Comparison of ENCODE assay signal across 6 cellular contexts in genomic region chr16:89421300-89421699, GRCh38.
DNase-seq lines count a peak whose midpoint lies in the region; ATAC-seq, FAIRE-seq and TF ChIP-seq lines count a peak whose summit lies in the region.
"Not testable (repeated sequence)": the region's sequence is repeated elsewhere in the genome, so short reads cannot be mapped to it uniquely, and the experiment has no call there.

No MANE protein-coding gene starts in this region.

- FAIRE-seq in GM12878 (lab: Jason Lieb, UNC) = not testable (repeated sequence)

- TF ChIP-seq CTCF in KMS-11 (conservative IDR thresholded peaks at IDR 0.05; ENCODE audit: low read depth, low read length); GM12878 (IDR thresholded peaks at IDR 0.05 in 2 of 3, conservative IDR thresholded peaks at IDR 0.05 in 1 of 3; ENCODE audit: control insufficient read depth in 2 of 3, extremely low read depth in 1 of 3, insufficient read depth in 1 of 3, low read depth in 3 of 3, low read length in 3 of 3): not testable (repeated sequence)

- H3K27ac Mint-ChIP-seq in central memory CD8-positive, alpha-beta T cell (ENCODE audit: low read depth) = peak overlapping the region; percentile 81
- H3K27ac Mint-ChIP-seq in stimulated activated memory B cell treated with anti-CD40 and anti-IgM and Interleukin-4, amounts not matched to agents 10 μg/mL and 1 μg/mL and 100 μg/mL, for 72 hours = peak overlapping the region; percentile 69

- not testable (repeated sequence) for H3K23ac ChIP-seq in trophoblast cell (ENCODE audit: low read length)

- H4K91ac ChIP-seq in trophoblast cell (ENCODE audit: low read depth, low read length) = not testable (repeated sequence)

- POLR2A ChIA-PET in GM12878 (lab: Charles Lee) = interaction anchor here (1.1 kb wide), 1 partner anchor 53 kb away, joined by 3 read pairs; no protein-coding TSS in a partner anchor

- TF ChIP-seq POLR2A in GM12878 (IDR thresholded peaks at IDR 0.05; ENCODE audit: low read depth, low read length) = peak; percentile 59

- not testable (repeated sequence) for H2BK120ac ChIP-seq in trophoblast cell (ENCODE audit: insufficient read depth, low read length, poor library complexity)

- H4K20me1 ChIP-seq in BLaER1 treated with 17β-estradiol and CSF1 and Interleukin-3, amounts not matched to agents 10 nM and 100 nM = peaks cover 99 to 100% (median 100%) of the 10 kb centered on the region in 11 experiments
- H4K20me1 ChIP-seq in KMS-11 (ENCODE audit: insufficient read depth) (peaks cover 68% of the 10 kb centered on the region), GM12878 (ENCODE audit: control insufficient read depth, insufficient read depth) (peaks cover 16% of the 10 kb centered on the region)

- H3K27me3 Mint-ChIP-seq in central memory CD8-positive, alpha-beta T cell; stimulated activated memory B cell treated with anti-CD40 and anti-IgM and Interleukin-4, amounts not matched to agents 10 μg/mL and 1 μg/mL and 100 μg/mL, for 72 hours: not testable (repeated sequence)

- H4K12ac ChIP-seq in trophoblast cell (ENCODE audit: low read depth, low read length) = not testable (repeated sequence)

- not testable (repeated sequence) for TF ChIP-seq EP300 in GM12878 (IDR thresholded peaks at IDR 0.05; ENCODE audit: borderline replicate concordance in 1 of 2, control insufficient read depth in 1 of 2, low read depth in 2 of 2, low read length in 2 of 2)

- RAD21 ChIA-PET in GM12878 (lab: Charles Lee; ENCODE audit: unreplicated experiment) = interaction anchor here (1.5 kb wide), 1 partner anchor 56 kb away, joined by 6 read pairs; no protein-coding TSS in a partner anchor

- not testable (repeated sequence) for H3K9ac ChIP-seq in BLaER1 treated with 17β-estradiol and CSF1 and Interleukin-3, amounts not matched to agents 10 nM and 100 nM; KMS-11; GM12878 (ENCODE audit: control insufficient read depth, insufficient read depth, low read length); trophoblast cell (ENCODE audit: low read length)

- H2AK5ac ChIP-seq in trophoblast cell (ENCODE audit: low read length) = not testable (repeated sequence)

- H3K4me3 ChIP-seq in BLaER1 treated with 17β-estradiol and CSF1 and Interleukin-3, amounts not matched to agents 10 nM and 100 nM; KMS-11 (IDR thresholded peaks at IDR 0.05; ENCODE audit: insufficient read depth, low read depth, low read length); GM12878; trophoblast cell (ENCODE audit: low read depth, low read length): not testable (repeated sequence)

- H3K36me3 ChIP-seq in BLaER1 treated with 17β-estradiol and CSF1 and Interleukin-3, amounts not matched to agents 10 nM and 100 nM = peaks cover 41 to 71% (median 59%) of the 10 kb centered on the region in 11 experiments
- H3K36me3 ChIP-seq in KMS-11 (ENCODE audit: insufficient read depth); trophoblast cell (ENCODE audit: control insufficient read depth in 1 of 2, insufficient read depth in 2 of 2, low read length in 2 of 2): not testable (repeated sequence)
- peaks cover 7 to 16% of the 10 kb centered on the region in 2 experiments for H3K36me3 ChIP-seq in GM12878 (ENCODE audit: control insufficient read depth in 2 of 2, insufficient read depth in 2 of 2, low read length in 1 of 2)

- H3K9me3 Mint-ChIP-seq in central memory CD8-positive, alpha-beta T cell; stimulated activated memory B cell treated with anti-CD40 and anti-IgM and Interleukin-4, amounts not matched to agents 10 μg/mL and 1 μg/mL and 100 μg/mL, for 72 hours: not testable (repeated sequence)

- H3K27ac ChIP-seq in BLaER1 treated with 17β-estradiol and CSF1 and Interleukin-3, amounts not matched to agents 10 nM and 100 nM = peak overlapping the region in 1 of 11 experiments; percentile 74; a peak in 3 of 22 replicates
- not testable (repeated sequence) for H3K27ac ChIP-seq in KMS-11; GM12878 (ENCODE audit: control insufficient read depth, insufficient read depth); trophoblast cell (ENCODE audit: low read depth, low read length)

- SMC1A ChIA-PET in GM12878 (lab: Charles Lee; ENCODE audit: uncharacterized antibody, unreplicated experiment) = interaction anchor here (0.6 to 1.6 kb wide), 4 partner anchors 11 to 64 kb away, joined by 3 to 5 read pairs (median 4); no protein-coding TSS in a partner anchor

- H3K27me3 ChIP-seq in BLaER1 treated with 17β-estradiol and CSF1 and Interleukin-3, amounts not matched to agents 10 nM and 100 nM; KMS-11 (ENCODE audit: insufficient read depth, low read depth); GM12878 (replicated peaks in 1 of 2; ENCODE audit: control insufficient read depth in 2 of 2, insufficient read depth in 2 of 2, low read length in 1 of 2); trophoblast cell (ENCODE audit: insufficient read depth, low read length): not testable (repeated sequence)

- not testable (repeated sequence) for H2BK5ac ChIP-seq in trophoblast cell (ENCODE audit: low read depth, low read length, poor library complexity)

- not testable (repeated sequence) for TF ChIP-seq RAD21 in GM12878 (IDR thresholded peaks at IDR 0.05; ENCODE audit: insufficient read depth, low read depth, low read length)

- H3K18ac ChIP-seq in trophoblast cell (ENCODE audit: low read length) = not testable (repeated sequence)

- not testable (repeated sequence) for H2BK12ac ChIP-seq in trophoblast cell (ENCODE audit: low read length)

- in situ Hi-C loops in GM12878 (cut with MboI) = not testable (repeated sequence)

- ATAC-seq in GM12878; central memory CD8-positive, alpha-beta T cell (replicated peaks; ENCODE audit: extremely low read depth, poor library complexity, severe bottlenecking); stimulated activated memory B cell treated with anti-CD40 and anti-IgM and Interleukin-4, amounts not matched to agents 10 μg/mL and 1 μg/mL and 100 μg/mL, for 72 hours: not testable (repeated sequence)

- H3K4me1 Mint-ChIP-seq in central memory CD8-positive, alpha-beta T cell = peaks cover 68% of the 10 kb centered on the region
- peaks cover 73% of the 10 kb centered on the region for H3K4me1 Mint-ChIP-seq in stimulated activated memory B cell treated with anti-CD40 and anti-IgM and Interleukin-4, amounts not matched to agents 10 μg/mL and 1 μg/mL and 100 μg/mL, for 72 hours

- not testable (repeated sequence) for BruUV-seq in GM12878 (replicated peaks; lab: Mats Ljungman, UMichigan)

- H3K4me2 ChIP-seq in BLaER1 treated with 17β-estradiol and CSF1 and Interleukin-3, amounts not matched to agents 10 nM and 100 nM = peak overlapping the region in 7 of 11 experiments; percentile 74 to 98 (median 94); a peak in 8 of 22 replicates
- peak overlapping the region; percentile 45; the same call in 1 of the 2 replicates for H3K4me2 ChIP-seq in KMS-11
- H3K4me2 ChIP-seq in GM12878 (ENCODE audit: control insufficient read depth, insufficient read depth); trophoblast cell (ENCODE audit: low read length): not testable (repeated sequence)

- intact Hi-C loops in GM12878 (cut with micrococcal nuclease; ENCODE audit: unreplicated experiment) = not testable (repeated sequence)

- not testable (repeated sequence) for DNase-seq in GM12878 (ENCODE audit: low read depth, low spot score); central memory CD8-positive, alpha-beta T cell (ENCODE audit: low spot score in 2 of 2); trophoblast cell

- H2AFZ ChIP-seq in KMS-11 (ENCODE audit: low read depth); GM12878 (ENCODE audit: control insufficient read depth, low read depth, low read length); trophoblast cell (ENCODE audit: insufficient read depth, low read length, poor library complexity): not testable (repeated sequence)

- H4K8ac ChIP-seq in trophoblast cell (ENCODE audit: low read depth, low read length) = not testable (repeated sequence)

- H3K4me1 ChIP-seq in BLaER1 treated with 17β-estradiol and CSF1 and Interleukin-3, amounts not matched to agents 10 nM and 100 nM = peaks cover 76 to 97% (median 95%) of the 10 kb centered on the region in 10 experiments
- peaks cover 92% of the 10 kb centered on the region for H3K4me1 ChIP-seq in KMS-11 (ENCODE audit: low read depth, poor library complexity, severe bottlenecking)
- H3K4me1 ChIP-seq in GM12878 (ENCODE audit: control insufficient read depth, insufficient read depth, low read length) = peaks cover 61% of the 10 kb centered on the region
- peaks cover 9 to 17% of the 10 kb centered on the region in 2 experiments for H3K4me1 ChIP-seq in trophoblast cell (ENCODE audit: control insufficient read depth in 1 of 2, insufficient read depth in 2 of 2, low read length in 2 of 2)

- peak overlapping the region; percentile 71 for H3K4ac ChIP-seq in trophoblast cell (ENCODE audit: low read depth, low read length)

- WGBS in GM12878 (ENCODE audit: insufficient coverage, insufficient replicate concordance, low lambda C conversion rate, missing lambda C conversion rate) = 86% methylated on average over 4 of the region's 23 CpGs
- WGBS in trophoblast cell (ENCODE audit: extremely low coverage, insufficient coverage, insufficient read length) = no CpG with 5 or more reads among the region's 23 CpGs

- CTCF ChIA-PET in GM12878 (lab: Yijun Ruan, JAX) = not testable (repeated sequence)

- H3K9me3 ChIP-seq in BLaER1 treated with 17β-estradiol and CSF1 and Interleukin-3, amounts not matched to agents 10 nM and 100 nM (replicated peaks in 1 of 11); GM12878 (replicated peaks; ENCODE audit: control insufficient read depth, insufficient read depth, low read length); trophoblast cell (ENCODE audit: insufficient read depth, low read depth, low read length): not testable (repeated sequence)

- H3K79me1 ChIP-seq in trophoblast cell (ENCODE audit: low read length) = not testable (repeated sequence)

- H3K36me3 Mint-ChIP-seq in central memory CD8-positive, alpha-beta T cell (ENCODE audit: insufficient read depth) = peaks cover 34% of the 10 kb centered on the region
- peaks cover 27% of the 10 kb centered on the region for H3K36me3 Mint-ChIP-seq in stimulated activated memory B cell treated with anti-CD40 and anti-IgM and Interleukin-4, amounts not matched to agents 10 μg/mL and 1 μg/mL and 100 μg/mL, for 72 hours

- peaks cover 96% of the 10 kb centered on the region for H3K79me2 ChIP-seq in KMS-11 (ENCODE audit: insufficient read depth, low read depth)
- peaks cover 94% of the 10 kb centered on the region for H3K79me2 ChIP-seq in GM12878 (ENCODE audit: control insufficient read depth, insufficient read depth, low read length)
- peaks cover 26% of the 10 kb centered on the region for H3K79me2 ChIP-seq in trophoblast cell (ENCODE audit: control insufficient read depth, insufficient read depth, low read length, poor library complexity)

- not testable (repeated sequence) for H3K4me3 Mint-ChIP-seq in central memory CD8-positive, alpha-beta T cell; stimulated activated memory B cell treated with anti-CD40 and anti-IgM and Interleukin-4, amounts not matched to agents 10 μg/mL and 1 μg/mL and 100 μg/mL, for 72 hours

- not testable (repeated sequence) for H3K14ac ChIP-seq in trophoblast cell (ENCODE audit: low read length)
